9 cellular contexts compared by ENCODE assay signal in the genomic region with DNA sequence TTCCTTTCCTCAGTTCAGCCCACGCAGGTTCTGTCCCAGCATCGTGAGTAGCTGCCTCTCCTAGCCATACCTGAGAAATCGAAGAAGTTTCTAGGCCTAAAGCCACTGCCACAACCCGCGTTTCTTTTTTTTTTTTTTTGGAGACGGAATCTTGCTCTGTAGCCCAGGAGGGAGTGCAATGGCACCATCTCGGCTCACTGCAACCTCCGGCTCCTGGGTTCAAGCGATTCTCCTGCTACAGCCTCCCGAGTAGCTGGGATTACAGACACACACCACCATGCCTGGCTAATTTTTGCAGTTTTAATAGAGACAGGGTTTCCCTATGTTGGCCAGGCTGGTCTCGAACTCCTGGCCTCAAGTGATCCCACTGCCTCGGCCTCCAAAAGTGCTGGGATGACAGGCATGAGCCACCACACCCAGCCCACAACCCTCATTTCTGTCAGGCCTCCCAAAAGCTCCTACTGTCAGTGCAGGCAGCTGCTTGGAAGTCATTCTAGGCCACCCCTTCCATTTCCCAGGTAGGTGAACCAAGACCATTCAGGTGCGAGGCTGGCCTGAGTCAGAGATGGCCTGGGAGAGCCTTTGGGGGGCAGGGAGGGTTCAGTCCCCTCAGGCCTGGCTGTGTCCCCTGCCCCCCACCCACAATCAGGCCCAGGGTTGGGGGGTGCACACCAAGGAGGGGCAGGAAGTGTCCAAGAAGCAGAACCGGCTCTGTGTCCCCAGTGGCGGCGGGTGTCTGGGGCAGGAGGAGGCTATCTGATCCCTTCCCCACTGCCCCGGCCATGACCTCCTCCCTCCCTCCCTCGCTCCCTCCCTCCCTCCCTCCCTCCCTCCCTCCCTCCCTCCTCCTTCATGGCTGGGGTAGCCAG. TPM values are rescaled to one million over a fixed set of nuclear protein-coding genes. Genes with fewer than 3 reads are reported as not detected.
DNase-seq lines count a peak whose midpoint lies in the region; ATAC-seq, FAIRE-seq and TF ChIP-seq lines count a peak whose summit lies in the region.
"Had no signal": no experiment of that assay in that cellular context is flagged by ENCODE, and none has a peak within 500 bp of the region (broad histone marks: within the 10 kb centered on the region; RNA-seq: fewer than 3 reads in every experiment).

No MANE protein-coding gene starts in this region.

- no peak overlapping the region for H2AFZ ChIP-seq in Loucy (ENCODE audit: low read length)

- H3K27me3 Mint-ChIP-seq in brain (no peaks in the 10 kb centered on the region), natural killer cell (ENCODE audit: low read depth in 2 of 2) (no peaks in the 10 kb centered on the region)

- DNase-seq in natural killer cell (no peak), SW 1271 (lab: John Stamatoyannopoulos, UW) (no peak), kidney (no peak)
- DNase-seq: cortex of kidney had no signal

- H3K27ac ChIP-seq in BLaER1, result peak overlapping the region; percentile 80
- H3K27ac ChIP-seq in kidney (ENCODE audit: low read depth in 2 of 2, low read length in 2 of 2), result peak overlapping the region in 1 of 2 donors; percentile 14

- H3K9me3 ChIP-seq in BLaER1 (no peaks in the 10 kb centered on the region), Loucy (ENCODE audit: insufficient read depth, low read depth, low read length) (no peaks in the 10 kb centered on the region), kidney (ENCODE audit: control insufficient read depth in 1 of 2, low read length in 2 of 2) (no peaks in the 10 kb centered on the region)

- H3K27ac Mint-ChIP-seq in brain (peak overlapping the region; percentile 35 to 96 (median 95)), natural killer cell (peak overlapping the region; percentile 91 to 96)

- H3K4me2 ChIP-seq in BLaER1, result peak overlapping the region; percentile 98
- peak overlapping the region; percentile 98 for H3K4me2 ChIP-seq in Loucy (ENCODE audit: low read depth, low read length, poor library complexity, severe bottlenecking)

- H3F3A ChIP-seq in Loucy (ENCODE audit: low read depth), result peaks cover 26% of the 10 kb centered on the region

- H4K20me1 ChIP-seq in BLaER1, result peaks cover 27% of the 10 kb centered on the region
- H4K20me1 ChIP-seq in Loucy (ENCODE audit: insufficient read depth, low read length, poor library complexity, severe bottlenecking), result peaks cover 4% of the 10 kb centered on the region

- H3K9ac ChIP-seq in BLaER1, result peak overlapping the region; percentile 59
- peak overlapping the region; percentile 83 for H3K9ac ChIP-seq in Loucy (ENCODE audit: low read depth, low read length, poor library complexity, severe bottlenecking)
- H3K9ac ChIP-seq in kidney (ENCODE audit: low read length in 2 of 2), result peak overlapping the region in 1 of 2 donors; percentile 46

- no peaks in the 10 kb centered on the region for H3K27me3 ChIP-seq in BLaER1
- no peaks in the 10 kb centered on the region for H3K27me3 ChIP-seq in Loucy (ENCODE audit: insufficient read depth, low read length, poor library complexity, severe bottlenecking)

- H3K4me1 ChIP-seq in BLaER1 (peaks cover 91% of the 10 kb centered on the region), Loucy (ENCODE audit: insufficient read depth, low read length, poor library complexity, severe bottlenecking) (peaks cover 83% of the 10 kb centered on the region), kidney (ENCODE audit: control insufficient read depth in 1 of 2, insufficient read depth in 1 of 2, low read depth in 1 of 2, low read length in 2 of 2) (peaks cover 3 to 13% of the 10 kb centered on the region in 2 donors)

- FAIRE-seq in kidney (lab: Jason Lieb, UNC), result no peak

- TF ChIP-seq CTCF in Loucy (conservative IDR thresholded peaks at IDR 0.05; ENCODE audit: low read length), result no peak
- no peak for TF ChIP-seq CTCF in brain (conservative IDR thresholded peaks at IDR 0.05)
- no peak for TF ChIP-seq CTCF in natural killer cell (IDR thresholded peaks at IDR 0.05)
- no peak for TF ChIP-seq CTCF in kidney (IDR thresholded peaks at IDR 0.05; ENCODE audit: borderline replicate concordance, extremely low read depth, insufficient read depth)

- H3K9me2 ChIP-seq in Loucy (replicated peaks; ENCODE audit: low read depth, low read length), result no peaks in the 10 kb centered on the region

- no peaks in the 10 kb centered on the region for H3K9me3 Mint-ChIP-seq in brain
- H3K9me3 Mint-ChIP-seq in natural killer cell, result no peaks in the 10 kb centered on the region

- H3K4me3 Mint-ChIP-seq in brain (peak overlapping the region; percentile 82 to 89 (median 88)), natural killer cell (peak overlapping the region; percentile 98)

- peaks cover 87% of the 10 kb centered on the region for H3K4me1 Mint-ChIP-seq in brain
- H3K4me1 Mint-ChIP-seq in natural killer cell, result peaks cover 68 to 84% of the 10 kb centered on the region in 2 donors

- ATAC-seq in natural killer cell, result no peak
- no peak for ATAC-seq in GM18505 (IDR thresholded peaks at IDR 0.05; ENCODE audit: unreplicated experiment)
- no peak for ATAC-seq in GM19035 (IDR thresholded peaks at IDR 0.05; ENCODE audit: unreplicated experiment)

- H3K36me3 ChIP-seq in BLaER1 (no peaks in the 10 kb centered on the region), Loucy (ENCODE audit: insufficient read depth, low read length) (no peaks in the 10 kb centered on the region), kidney (ENCODE audit: control insufficient read depth in 1 of 2, insufficient read depth in 2 of 2, low read length in 2 of 2) (no peaks in the 10 kb centered on the region)

- H3K36me3 Mint-ChIP-seq in brain (no peaks in the 10 kb centered on the region), natural killer cell (no peaks in the 10 kb centered on the region)

- TF ChIP-seq POLR2A in GM18505 (IDR thresholded peaks at IDR 0.05; ENCODE audit: borderline replicate concordance, extremely low read depth, insufficient read depth, insufficient read length), result no peak

- H3K4me3 ChIP-seq in BLaER1 (peak overlapping the region; percentile 66), Loucy (ENCODE audit: low read length, poor library complexity, severe bottlenecking) (peak overlapping the region; percentile 71), kidney (ENCODE audit: low read length in 2 of 2) (peak overlapping the region in 1 of 2 donors; percentile 57)

- peaks cover 83% of the 10 kb centered on the region for H3K79me2 ChIP-seq in Loucy (ENCODE audit: insufficient read depth, low read length)

- intact Hi-C loops in natural killer cell (cut with micrococcal nuclease) (loop anchor here (1.0 to 10.0 kb wide), 4 partner anchors 15 to 53 kb away; no protein-coding TSS in a partner anchor), kidney (cut with DNase I) (no loop called here)

RNA-seq across cellular contexts. Expression of gene NOL4L, which starts 47.2 kb away (rescaled TPM):
- polyA plus RNA-seq in brain (ENCODE audit: insufficient read depth, low read depth, low replicate concordance), result 36.1 TPM
- total RNA-seq in natural killer cell, result 100 to 1,000 TPM; 101 to 136 (median 114) TPM
- total RNA-seq in kidney, result 19.4 TPM
- 14.1 TPM for polyA plus RNA-seq in kidney (ENCODE audit: insufficient read depth, low read depth, low replicate concordance)
